In genomic region chr9:71783120-71783523, GRCh38 we compare ENCODE assay signal across 8 cellular contexts. TPM values are rescaled to one million over a fixed set of nuclear protein-coding genes. Genes with fewer than 3 reads are reported as not detected.
DNase-seq lines count a peak whose midpoint lies in the region; ATAC-seq lines count a peak whose summit lies in the region.

No MANE protein-coding gene starts in this region.

- H3K9me3 ChIP-seq in CD4-positive, alpha-beta memory T cell (ENCODE audit: control insufficient read depth in 1 of 2, low read length in 2 of 2): no peaks in the 10 kb centered on the region

- H3K4me3 Mint-ChIP-seq in CD4-positive, alpha-beta memory T cell: peak overlapping the region; percentile 64 to 86 (median 82)
- H3K4me3 Mint-ChIP-seq in activated CD4-positive, alpha-beta T cell treated with anti-CD3 and anti-CD28 coated beads, Interleukin-2, amount 10 ng/mL, durations not matched to agents 24 days and 14 days: peak overlapping the region; percentile 80
- peak overlapping the region; percentile 65 to 68 for H3K4me3 Mint-ChIP-seq in effector memory CD8-positive, alpha-beta T cell

- no peaks in the 10 kb centered on the region for H3K27me3 Mint-ChIP-seq in CD4-positive, alpha-beta memory T cell
- H3K27me3 Mint-ChIP-seq in activated CD4-positive, alpha-beta T cell treated with anti-CD3 and anti-CD28 coated beads, Interleukin-2, amount 10 ng/mL, durations not matched to agents 24 days and 14 days: no peaks in the 10 kb centered on the region
- H3K27me3 Mint-ChIP-seq in effector memory CD8-positive, alpha-beta T cell: no peaks in the 10 kb centered on the region

- CTCF ChIA-PET in CD4-positive, alpha-beta memory T cell (lab: Charles Lee; ENCODE audit: partially characterized antibody): interaction anchor here (0.7 to 10.5 kb wide), 23 partner anchors 8 to 250 kb away, joined by 3 to 218 read pairs (median 4); partner anchors contain the start of genes ABHD17B, C9orf85 and CEMIP2

- no peaks in the 10 kb centered on the region for H3K9me3 Mint-ChIP-seq in CD4-positive, alpha-beta memory T cell
- H3K9me3 Mint-ChIP-seq in activated CD4-positive, alpha-beta T cell treated with anti-CD3 and anti-CD28 coated beads, Interleukin-2, amount 10 ng/mL, durations not matched to agents 24 days and 14 days: no peaks in the 10 kb centered on the region
- no peaks in the 10 kb centered on the region for H3K9me3 Mint-ChIP-seq in effector memory CD8-positive, alpha-beta T cell

- H3K27me3 ChIP-seq in CD4-positive, alpha-beta memory T cell (ENCODE audit: insufficient read depth, low read length): no peaks in the 10 kb centered on the region

- POLR2A ChIA-PET in CD4-positive, alpha-beta memory T cell (lab: Charles Lee; ENCODE audit: partially characterized antibody): interaction anchor here (0.8 to 7.6 kb wide), 21 partner anchors 8 to 1369 kb away, joined by 3 to 188 read pairs (median 5); partner anchors contain the start of genes ABHD17B, ANXA1, C9orf85 and CEMIP2

- ATAC-seq in GM19395 (IDR thresholded peaks at IDR 0.05; ENCODE audit: unreplicated experiment) (peak; percentile 84), HG03442 (IDR thresholded peaks at IDR 0.05; ENCODE audit: unreplicated experiment) (peak; percentile 92)
- ATAC-seq in effector memory CD8-positive, alpha-beta T cell (replicated peaks): peak; percentile 95

- H3K4me1 ChIP-seq in CD4-positive, alpha-beta memory T cell (ENCODE audit: insufficient read depth, low read length): peaks cover 41% of the 10 kb centered on the region

- no peak overlapping the region for H3K4me3 ChIP-seq in CD4-positive, alpha-beta memory T cell (ENCODE audit: low read length in 2 of 2)

- H3K27ac ChIP-seq in CD4-positive, alpha-beta memory T cell (ENCODE audit: low read depth, low read length): peak overlapping the region; percentile 83

- H3K36me3 Mint-ChIP-seq in CD4-positive, alpha-beta memory T cell: no peaks in the 10 kb centered on the region
- peaks cover 2% of the 10 kb centered on the region for H3K36me3 Mint-ChIP-seq in activated CD4-positive, alpha-beta T cell treated with anti-CD3 and anti-CD28 coated beads, Interleukin-2, amount 10 ng/mL, durations not matched to agents 24 days and 14 days (ENCODE audit: low read depth)
- H3K36me3 Mint-ChIP-seq in effector memory CD8-positive, alpha-beta T cell (ENCODE audit: insufficient read depth): peaks cover 14% of the 10 kb centered on the region

- intact Hi-C loops in CD4-positive, alpha-beta memory T cell (cut with micrococcal nuclease): loop anchor here (1.0 to 5.0 kb wide), 8 partner anchors 12 to 1369 kb away; partner anchors contain the start of genes ABHD17B, ANXA1, C9orf85 and ZFAND5
- intact Hi-C loops in activated CD4-positive, alpha-beta T cell treated with anti-CD3 and anti-CD28 coated beads, Interleukin-2, amount 10 ng/mL, durations not matched to agents 24 days and 14 days (cut with micrococcal nuclease): loop anchor here (1.0 to 10.0 kb wide), 6 partner anchors 12 to 1218 kb away; partner anchors contain the start of genes ABHD17B and C9orf85

- DNase-seq in CD4-positive, alpha-beta memory T cell: peak; percentile 86 to 95 (median 90)
- peak; percentile 94 for DNase-seq in activated CD4-positive, alpha-beta T cell treated with anti-CD3 and anti-CD28 coated beads, Interleukin-2, amount 10 ng/mL, durations not matched to agents 24 days and 14 days
- DNase-seq in effector memory CD8-positive, alpha-beta T cell: peak; percentile 81 to 88 (median 81)
- DNase-seq in stimulated activated CD4-positive, alpha-beta T cell treated with anti-CD3 and anti-CD28 coated beads, TNF-alpha, amount 100 ng/mL, for 24 hours (ENCODE audit: low read depth in 3 of 3): peak; percentile 68 to 81 (median 81)
- DNase-seq in SKM-1 treated with dmso at 0.1 percent for 144 hours (lab: John Stamatoyannopoulos, UW; ENCODE audit: unreplicated experiment): no peak
- DNase-seq in NCI-H2107 (lab: John Stamatoyannopoulos, UW): no peak

- H3K36me3 ChIP-seq in CD4-positive, alpha-beta memory T cell (ENCODE audit: insufficient read depth, low read length): no peaks in the 10 kb centered on the region

- peaks cover 36 to 51% (median 40%) of the 10 kb centered on the region in 4 donors for H3K4me1 Mint-ChIP-seq in CD4-positive, alpha-beta memory T cell
- peaks cover 43% of the 10 kb centered on the region for H3K4me1 Mint-ChIP-seq in activated CD4-positive, alpha-beta T cell treated with anti-CD3 and anti-CD28 coated beads, Interleukin-2, amount 10 ng/mL, durations not matched to agents 24 days and 14 days
- H3K4me1 Mint-ChIP-seq in effector memory CD8-positive, alpha-beta T cell (ENCODE audit: low read depth in 2 of 2): peaks cover 39 to 44% of the 10 kb centered on the region in 2 donors

- H3K27ac Mint-ChIP-seq in CD4-positive, alpha-beta memory T cell: peak overlapping the region; percentile 93 to 100 (median 99)
- H3K27ac Mint-ChIP-seq in activated CD4-positive, alpha-beta T cell treated with anti-CD3 and anti-CD28 coated beads, Interleukin-2, amount 10 ng/mL, durations not matched to agents 24 days and 14 days: peak overlapping the region; percentile 95
- H3K27ac Mint-ChIP-seq in effector memory CD8-positive, alpha-beta T cell: peak overlapping the region; percentile 95 to 99

RNA-seq across cellular contexts. Expression of gene CEMIP2, which starts 14.8 kb away (rescaled TPM):
- 10 to 100 TPM; 85.8 to 89.4 TPM for total RNA-seq in CD4-positive, alpha-beta memory T cell
- polyA plus RNA-seq in CD4-positive, alpha-beta memory T cell: 10 to 100 TPM; 10.0 to 15.6 TPM
- 47.7 and 55.1 TPM in 2 replicates for total RNA-seq in activated CD4-positive, alpha-beta T cell treated with anti-CD3 and anti-CD28 coated beads, Interleukin-2, amount 10 ng/mL, durations not matched to agents 24 days and 14 days

Comparison
In these comparisons a context has a peak if more than half of its experiments do, and no peak if none do; other contexts are left out.
1. DNase-seq: peak in CD4-positive, alpha-beta memory T cell (5 of 5), activated CD4-positive, alpha-beta T cell treated with anti-CD3 and anti-CD28 coated beads, Interleukin-2, amount 10 ng/mL, durations not matched to agents 24 days and 14 days (single experiment), effector memory CD8-positive, alpha-beta T cell (3 of 3) and stimulated activated CD4-positive, alpha-beta T cell treated with anti-CD3 and anti-CD28 coated beads, TNF-alpha, amount 100 ng/mL, for 24 hours (3 of 3); none in SKM-1 treated with dmso at 0.1 percent for 144 hours (single experiment) and NCI-H2107 (single experiment).
2. Peak in every context shown above with its lines, with median percentiles within 50 percentile points of each other: H3K27ac Mint-ChIP-seq, H3K4me3 Mint-ChIP-seq and ATAC-seq.